Comparison of ENCODE assay signal across 1 cellular context in the genomic region with DNA sequence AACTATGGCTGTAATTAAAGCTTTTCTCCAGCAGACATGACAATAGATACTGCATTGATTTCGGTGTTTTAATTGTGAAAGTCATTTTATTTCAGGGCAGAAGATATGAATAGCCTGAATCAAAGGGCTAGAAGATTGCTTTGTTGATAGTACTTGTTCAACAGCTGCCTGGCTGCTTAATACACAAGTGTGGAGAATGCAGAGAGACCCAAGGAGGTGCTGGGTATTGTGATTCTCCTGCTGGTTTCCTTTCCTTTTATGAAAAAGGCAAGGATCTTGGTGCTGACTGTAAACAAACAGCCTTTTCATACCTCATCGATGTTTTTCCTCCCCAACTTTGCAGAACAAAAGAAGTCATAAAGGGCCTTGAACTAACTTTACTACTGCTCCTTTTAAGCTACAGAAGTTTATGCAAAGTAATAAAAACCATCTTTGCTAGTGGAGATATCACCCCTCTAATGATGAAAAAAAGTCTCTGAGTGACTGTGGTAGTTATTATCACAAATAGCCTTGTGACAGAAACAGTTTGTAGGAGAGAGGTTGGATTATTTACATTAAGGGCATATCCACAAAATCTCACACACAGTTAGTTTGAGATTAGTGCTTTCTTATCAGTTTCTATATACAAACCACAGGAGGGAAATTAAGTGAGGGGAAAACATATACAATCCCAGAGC.
TF ChIP-seq lines count a peak whose summit lies in the region.

No MANE protein-coding gene starts in this region.

TF ChIP-seq in HEK293, 187 proteins besides CTCF, POLR2A, EP300 and RAD21 (continued from another document and continues in another):
- TF ChIP-seq, protein P1, sequence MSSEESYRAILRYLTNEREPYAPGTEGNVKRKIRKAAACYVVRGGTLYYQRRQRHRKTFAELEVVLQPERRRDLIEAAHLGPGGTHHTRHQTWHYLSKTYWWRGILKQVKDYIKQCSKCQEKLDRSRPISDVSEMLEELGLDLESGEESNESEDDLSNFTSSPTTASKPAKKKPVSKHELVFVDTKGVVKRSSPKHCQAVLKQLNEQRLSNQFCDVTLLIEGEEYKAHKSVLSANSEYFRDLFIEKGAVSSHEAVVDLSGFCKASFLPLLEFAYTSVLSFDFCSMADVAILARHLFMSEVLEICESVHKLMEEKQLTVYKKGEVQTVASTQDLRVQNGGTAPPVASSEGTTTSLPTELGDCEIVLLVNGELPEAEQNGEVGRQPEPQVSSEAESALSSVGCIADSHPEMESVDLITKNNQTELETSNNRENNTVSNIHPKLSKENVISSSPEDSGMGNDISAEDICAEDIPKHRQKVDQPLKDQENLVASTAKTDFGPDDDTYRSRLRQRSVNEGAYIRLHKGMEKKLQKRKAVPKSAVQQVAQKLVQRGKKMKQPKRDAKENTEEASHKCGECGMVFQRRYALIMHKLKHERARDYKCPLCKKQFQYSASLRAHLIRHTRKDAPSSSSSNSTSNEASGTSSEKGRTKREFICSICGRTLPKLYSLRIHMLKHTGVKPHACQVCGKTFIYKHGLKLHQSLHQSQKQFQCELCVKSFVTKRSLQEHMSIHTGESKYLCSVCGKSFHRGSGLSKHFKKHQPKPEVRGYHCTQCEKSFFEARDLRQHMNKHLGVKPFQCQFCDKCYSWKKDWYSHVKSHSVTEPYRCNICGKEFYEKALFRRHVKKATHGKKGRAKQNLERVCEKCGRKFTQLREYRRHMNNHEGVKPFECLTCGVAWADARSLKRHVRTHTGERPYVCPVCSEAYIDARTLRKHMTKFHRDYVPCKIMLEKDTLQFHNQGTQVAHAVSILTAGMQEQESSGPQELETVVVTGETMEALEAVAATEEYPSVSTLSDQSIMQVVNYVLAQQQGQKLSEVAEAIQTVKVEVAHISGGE (tag by site-specific recombination; conservative IDR thresholded peaks at IDR 0.05; ENCODE audit: low read depth), result no peak
- TF ChIP-seq ZNF654 (tag by site-specific recombination; IDR thresholded peaks at IDR 0.05; ENCODE audit: low read depth) (no peak), ZNF544 (tag by site-specific recombination; IDR thresholded peaks at IDR 0.05) (no peak), ZNF423 (tag by site-specific recombination; IDR thresholded peaks at IDR 0.05) (no peak), ZNF19 (tag by site-specific recombination; IDR thresholded peaks at IDR 0.05; ENCODE audit: low read depth) (0 out of 2 replicates have a peak, but pooled peaks have one; percentile 13), ZNF174 (tag by site-specific recombination; IDR thresholded peaks at IDR 0.05) (no peak), PRDM6 (tag by site-specific recombination; IDR thresholded peaks at IDR 0.05) (peak; percentile 90), ZFHX2 (tag by site-specific recombination; conservative IDR thresholded peaks at IDR 0.05) (no peak), ZNF274 (IDR thresholded peaks at IDR 0.05; ENCODE audit: low read length) (no peak), ZNF274 (tag by site-specific recombination; IDR thresholded peaks at IDR 0.05; ENCODE audit: borderline replicate concordance) (no peak), TCF7L2 (IDR thresholded peaks at IDR 0.05; ENCODE audit: borderline replicate concordance, low read depth, low read length) (peak; percentile 84; the same call in 1 of the 2 replicates), ZNF362 (tag by site-specific recombination; IDR thresholded peaks at IDR 0.05) (no peak), MYNN (tag by site-specific recombination; IDR thresholded peaks at IDR 0.05; ENCODE audit: borderline replicate concordance) (no peak), KLF16 (tag by site-specific recombination; IDR thresholded peaks at IDR 0.05) (no peak), ZNF701 (tag by site-specific recombination; IDR thresholded peaks at IDR 0.05) (no peak), ZNF449 (tag by site-specific recombination; IDR thresholded peaks at IDR 0.05) (no peak), ZBTB48 (tag by site-specific recombination; IDR thresholded peaks at IDR 0.05) (peak; percentile 98), GFI1B (tag by site-specific recombination; IDR thresholded peaks at IDR 0.05) (peak; percentile 48; the same call in 1 of the 2 replicates), FEZF1 (tag by site-specific recombination; IDR thresholded peaks at IDR 0.05) (peak; percentile 96), ZNF350 (tag by site-specific recombination; IDR thresholded peaks at IDR 0.05) (no peak), ZNF24 (tag by site-specific recombination; IDR thresholded peaks at IDR 0.05) (no peak), ZBTB44 (tag by site-specific recombination; IDR thresholded peaks at IDR 0.05) (0 out of 2 replicates have a peak, but pooled peaks have one; percentile 6), ZNF518A (tag by site-specific recombination; conservative IDR thresholded peaks at IDR 0.05; ENCODE audit: low read depth) (no peak), RBAK (tag by site-specific recombination; IDR thresholded peaks at IDR 0.05) (no peak), ZIC2 (tag by site-specific recombination; IDR thresholded peaks at IDR 0.05) (0 out of 2 replicates have a peak, but pooled peaks have one; percentile 26), ZNF76 (tag by site-specific recombination; IDR thresholded peaks at IDR 0.05; ENCODE audit: borderline replicate concordance, low read depth) (no peak), BCL11A (tag by site-specific recombination; IDR thresholded peaks at IDR 0.05; ENCODE audit: low read depth) (no peak), ZNF155 (tag by site-specific recombination; IDR thresholded peaks at IDR 0.05) (no peak), ZSCAN30 (tag by site-specific recombination; IDR thresholded peaks at IDR 0.05) (0 out of 2 replicates have a peak, but pooled peaks have one; percentile 16), KLF9 (tag by site-specific recombination; IDR thresholded peaks at IDR 0.05; ENCODE audit: low read depth) (no peak), ZNF624 (tag by site-specific recombination; IDR thresholded peaks at IDR 0.05) (no peak), ZBTB20 (tag by site-specific recombination; IDR thresholded peaks at IDR 0.05) (no peak), TRIM28 (IDR thresholded peaks at IDR 0.05; ENCODE audit: borderline replicate concordance, low read length) (peak; percentile 71; the same call in 1 of the 2 replicates), WT1 (tag by site-specific recombination; IDR thresholded peaks at IDR 0.05) (peak; percentile 99), OSR2 (tag by site-specific recombination; IDR thresholded peaks at IDR 0.05) (peak; percentile 80), ZNF132 (tag by site-specific recombination; IDR thresholded peaks at IDR 0.05; ENCODE audit: borderline replicate concordance) (no peak)
- TF ChIP-seq, protein P2, sequence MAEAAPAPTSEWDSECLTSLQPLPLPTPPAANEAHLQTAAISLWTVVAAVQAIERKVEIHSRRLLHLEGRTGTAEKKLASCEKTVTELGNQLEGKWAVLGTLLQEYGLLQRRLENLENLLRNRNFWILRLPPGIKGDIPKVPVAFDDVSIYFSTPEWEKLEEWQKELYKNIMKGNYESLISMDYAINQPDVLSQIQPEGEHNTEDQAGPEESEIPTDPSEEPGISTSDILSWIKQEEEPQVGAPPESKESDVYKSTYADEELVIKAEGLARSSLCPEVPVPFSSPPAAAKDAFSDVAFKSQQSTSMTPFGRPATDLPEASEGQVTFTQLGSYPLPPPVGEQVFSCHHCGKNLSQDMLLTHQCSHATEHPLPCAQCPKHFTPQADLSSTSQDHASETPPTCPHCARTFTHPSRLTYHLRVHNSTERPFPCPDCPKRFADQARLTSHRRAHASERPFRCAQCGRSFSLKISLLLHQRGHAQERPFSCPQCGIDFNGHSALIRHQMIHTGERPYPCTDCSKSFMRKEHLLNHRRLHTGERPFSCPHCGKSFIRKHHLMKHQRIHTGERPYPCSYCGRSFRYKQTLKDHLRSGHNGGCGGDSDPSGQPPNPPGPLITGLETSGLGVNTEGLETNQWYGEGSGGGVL (tag by site-specific recombination; IDR thresholded peaks at IDR 0.05), result peak; percentile 24; the same call in 1 of the 2 replicates
- TF ChIP-seq, protein P3, sequence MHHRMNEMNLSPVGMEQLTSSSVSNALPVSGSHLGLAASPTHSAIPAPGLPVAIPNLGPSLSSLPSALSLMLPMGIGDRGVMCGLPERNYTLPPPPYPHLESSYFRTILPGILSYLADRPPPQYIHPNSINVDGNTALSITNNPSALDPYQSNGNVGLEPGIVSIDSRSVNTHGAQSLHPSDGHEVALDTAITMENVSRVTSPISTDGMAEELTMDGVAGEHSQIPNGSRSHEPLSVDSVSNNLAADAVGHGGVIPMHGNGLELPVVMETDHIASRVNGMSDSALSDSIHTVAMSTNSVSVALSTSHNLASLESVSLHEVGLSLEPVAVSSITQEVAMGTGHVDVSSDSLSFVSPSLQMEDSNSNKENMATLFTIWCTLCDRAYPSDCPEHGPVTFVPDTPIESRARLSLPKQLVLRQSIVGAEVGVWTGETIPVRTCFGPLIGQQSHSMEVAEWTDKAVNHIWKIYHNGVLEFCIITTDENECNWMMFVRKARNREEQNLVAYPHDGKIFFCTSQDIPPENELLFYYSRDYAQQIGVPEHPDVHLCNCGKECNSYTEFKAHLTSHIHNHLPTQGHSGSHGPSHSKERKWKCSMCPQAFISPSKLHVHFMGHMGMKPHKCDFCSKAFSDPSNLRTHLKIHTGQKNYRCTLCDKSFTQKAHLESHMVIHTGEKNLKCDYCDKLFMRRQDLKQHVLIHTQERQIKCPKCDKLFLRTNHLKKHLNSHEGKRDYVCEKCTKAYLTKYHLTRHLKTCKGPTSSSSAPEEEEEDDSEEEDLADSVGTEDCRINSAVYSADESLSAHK (tag by site-specific recombination; IDR thresholded peaks at IDR 0.05), result peak; percentile 84
